ENCODE assay signal across 8 cellular contexts in the genomic region with DNA sequence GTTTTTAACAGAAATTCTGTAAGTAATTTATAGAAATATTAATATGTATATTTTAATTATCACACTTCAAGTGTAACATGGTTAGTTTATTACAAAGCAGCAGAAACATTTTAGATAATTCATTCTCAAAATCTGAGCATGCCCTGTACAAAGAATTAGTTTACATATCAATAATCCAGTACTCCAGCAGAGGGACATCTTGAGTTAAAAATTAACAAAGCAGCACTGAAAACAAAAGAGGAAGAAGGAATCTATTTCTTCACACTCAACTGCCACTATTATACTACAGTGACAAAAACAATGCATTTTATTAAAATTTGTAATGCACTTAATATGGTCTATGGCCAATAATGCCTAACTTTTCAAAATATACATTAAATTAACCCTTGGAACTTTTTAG.
DNase-seq lines count a peak whose midpoint lies in the region; ATAC-seq, FAIRE-seq and TF ChIP-seq lines count a peak whose summit lies in the region.

No MANE protein-coding gene starts in this region.

- H3K27ac ChIP-seq in CD4-positive, alpha-beta memory T cell (ENCODE audit: low read depth, low read length), result no peak overlapping the region

- H3K9me3 Mint-ChIP-seq in progenitor cell of endocrine pancreas (ENCODE audit: low read depth), result no peaks in the 10 kb centered on the region
- H3K9me3 Mint-ChIP-seq in CD4-positive, alpha-beta memory T cell, result peaks cover 0 to 2% (median 0%) of the 10 kb centered on the region in 8 donors

- CTCF ChIA-PET in CD4-positive, alpha-beta memory T cell (lab: Charles Lee; ENCODE audit: partially characterized antibody), result no interaction called here

- H3K9me3 ChIP-seq in CD4-positive, alpha-beta memory T cell (ENCODE audit: control insufficient read depth in 1 of 2, low read length in 2 of 2), result no peaks in the 10 kb centered on the region

- DNase-seq in NAMALWA (ENCODE audit: low spot score), result peak; percentile 41
- DNase-seq in cardiac fibroblast (ENCODE audit: low read depth in 2 of 2), result peak; percentile 52
- DNase-seq in progenitor cell of endocrine pancreas (ENCODE audit: low spot score, unreplicated experiment), result no peak
- no peak for DNase-seq in CD4-positive, alpha-beta memory T cell
- no peak for DNase-seq in HTR-8/SVneo (ENCODE audit: insufficient read length, low spot score)
- DNase-seq in activated naive CD4-positive, alpha-beta T cell treated with anti-CD3 and anti-CD28 coated beads, Interleukin-2, amount 50 U/mL, for 16 hours, result no peak

- H3K27me3 ChIP-seq in CD4-positive, alpha-beta memory T cell (ENCODE audit: insufficient read depth, low read length), result no peaks in the 10 kb centered on the region

- H3K27ac Mint-ChIP-seq in progenitor cell of endocrine pancreas, result no peak overlapping the region
- H3K27ac Mint-ChIP-seq in CD4-positive, alpha-beta memory T cell, result no peak overlapping the region

- no peak overlapping the region for H3K4me3 ChIP-seq in cardiac fibroblast (replicated peaks in 1 of 2; ENCODE audit: low read depth in 2 of 2, low read length in 2 of 2)
- H3K4me3 ChIP-seq in CD4-positive, alpha-beta memory T cell (ENCODE audit: low read length in 2 of 2), result no peak overlapping the region

- H3K4me3 Mint-ChIP-seq in progenitor cell of endocrine pancreas (ENCODE audit: low read depth), result no peak overlapping the region
- H3K4me3 Mint-ChIP-seq in CD4-positive, alpha-beta memory T cell, result no peak overlapping the region

- H3K4me1 Mint-ChIP-seq in progenitor cell of endocrine pancreas (ENCODE audit: low read depth), result no peaks in the 10 kb centered on the region
- no peaks in the 10 kb centered on the region for H3K4me1 Mint-ChIP-seq in CD4-positive, alpha-beta memory T cell

- intact Hi-C loops in CD4-positive, alpha-beta memory T cell (cut with micrococcal nuclease), result no loop called here

- FAIRE-seq in HTR-8/SVneo (lab: Jason Lieb, UNC), result no peak

- H3K36me3 ChIP-seq in CD4-positive, alpha-beta memory T cell (ENCODE audit: insufficient read depth, low read length), result no peaks in the 10 kb centered on the region

- peak; percentile 74 for ATAC-seq in GM21723 (IDR thresholded peaks at IDR 0.05; ENCODE audit: unreplicated experiment)
- no peak for ATAC-seq in GM21367 (IDR thresholded peaks at IDR 0.05; ENCODE audit: unreplicated experiment)

- POLR2A ChIA-PET in CD4-positive, alpha-beta memory T cell (lab: Charles Lee; ENCODE audit: partially characterized antibody), result no interaction called here

- TF ChIP-seq CTCF in cardiac fibroblast (IDR thresholded peaks at IDR 0.05; ENCODE audit: low read depth, low read length) (no peak), progenitor cell of endocrine pancreas (IDR thresholded peaks at IDR 0.05; ENCODE audit: unreplicated experiment) (peak; percentile 56)

- H3K36me3 Mint-ChIP-seq in progenitor cell of endocrine pancreas (ENCODE audit: insufficient read depth), result no peaks in the 10 kb centered on the region
- H3K36me3 Mint-ChIP-seq in CD4-positive, alpha-beta memory T cell, result no peaks in the 10 kb centered on the region

- H3K27me3 Mint-ChIP-seq in progenitor cell of endocrine pancreas, result no peaks in the 10 kb centered on the region
- no peaks in the 10 kb centered on the region for H3K27me3 Mint-ChIP-seq in CD4-positive, alpha-beta memory T cell

- H3K4me1 ChIP-seq in CD4-positive, alpha-beta memory T cell (ENCODE audit: insufficient read depth, low read length), result no peaks in the 10 kb centered on the region

Comparison
In these comparisons a context has a peak if more than half of its experiments do, and no peak if none do; other contexts are left out.
1. DNase-seq: peak in NAMALWA (single experiment) and cardiac fibroblast (2 of 2); none in progenitor cell of endocrine pancreas (single experiment), CD4-positive, alpha-beta memory T cell (0 of 5), HTR-8/SVneo (single experiment) and activated naive CD4-positive, alpha-beta T cell treated with anti-CD3 and anti-CD28 coated beads, Interleukin-2, amount 50 U/mL, for 16 hours (single experiment).